16 cellular contexts compared by ENCODE assay signal in the genomic region with DNA sequence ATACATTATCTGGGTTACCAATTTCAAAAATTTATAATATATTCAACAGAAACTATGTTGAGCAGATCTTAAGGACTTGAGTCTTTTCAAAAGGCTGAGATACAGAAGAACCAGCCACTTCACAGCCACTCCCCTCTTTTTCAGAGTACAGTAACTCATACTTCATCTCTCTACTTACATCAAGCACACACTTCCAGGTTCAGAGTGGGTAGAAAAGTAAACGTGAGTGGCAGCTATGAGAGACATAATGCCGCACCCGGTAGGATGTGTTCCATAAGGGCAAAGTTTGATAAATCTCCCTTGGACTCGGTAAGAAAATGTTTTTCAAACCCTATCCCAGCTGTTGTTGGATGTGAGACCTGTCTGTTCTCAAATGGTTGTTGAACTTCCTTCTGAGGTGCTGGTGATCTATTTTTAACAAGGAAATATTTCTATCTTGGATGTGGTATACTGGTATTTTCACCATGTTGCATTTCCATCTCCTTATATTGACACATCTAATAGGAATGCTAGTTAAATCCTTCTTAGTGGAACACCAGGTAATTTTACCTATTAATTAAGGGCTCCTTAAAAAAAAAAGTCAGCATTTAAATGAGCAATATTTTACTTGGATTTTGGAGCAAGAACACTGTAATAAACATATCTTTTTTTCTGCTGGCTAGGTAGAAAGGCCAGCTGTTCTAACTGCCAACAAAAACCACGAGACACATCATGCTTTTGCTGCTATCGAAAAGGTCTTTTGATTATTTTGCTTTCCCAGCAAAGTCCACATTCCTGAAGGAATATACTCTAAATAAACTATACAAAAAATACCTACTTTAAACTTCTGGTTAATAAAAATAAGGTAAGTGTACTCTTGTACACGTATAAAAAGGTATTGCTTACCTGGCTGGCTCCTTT. TPM values are rescaled to one million over a fixed set of nuclear protein-coding genes. Genes with fewer than 3 reads are reported as not detected.
DNase-seq lines count a peak whose midpoint lies in the region; ATAC-seq and TF ChIP-seq lines count a peak whose summit lies in the region.
"Had no signal": no experiment of that assay in that cellular context is flagged by ENCODE, and none has a peak within 500 bp of the region (broad histone marks: within the 10 kb centered on the region; RNA-seq: fewer than 3 reads in every experiment).

No MANE protein-coding gene starts in this region.

- ATAC-seq in IMR-90 (ENCODE audit: low read depth), result no peak; the same call in 1 of the 2 replicates
- no peak for ATAC-seq in HG02588 (IDR thresholded peaks at IDR 0.05; ENCODE audit: unreplicated experiment)
- ATAC-seq in sciatic nerve, result no peak
- no peak for ATAC-seq in left lobe of liver
- ATAC-seq: activated CD8-positive, alpha-beta T cell treated with anti-CD3 and anti-CD28 coated beads for 36 hours; activated naive CD8-positive, alpha-beta T cell treated with anti-CD3 and anti-CD28 coated beads, Interleukin-2, amount 50 U/mL, for 24 hours had no signal

- POLR2A ChIA-PET in IMR-90 (lab: Charles Lee; ENCODE audit: unreplicated experiment), result no interaction called here

- peak overlapping the region; percentile 7; the same call in 1 of the 2 replicates for H3K4ac ChIP-seq in IMR-90 (ENCODE audit: low read depth, low read length)
- H3K4ac ChIP-seq in mesenchymal stem cell (ENCODE audit: low read depth in 1 of 2, low read length in 2 of 2), result no peak overlapping the region

- H3K9me3 ChIP-seq in IMR-90 (ENCODE audit: control insufficient read depth, insufficient read depth, low read length) (no peaks in the 10 kb centered on the region), ascending aorta (no peaks in the 10 kb centered on the region), mesenchymal stem cell (ENCODE audit: control insufficient read depth, low read length) (no peaks in the 10 kb centered on the region), suprapubic skin (no peaks in the 10 kb centered on the region)
- H3K9me3 ChIP-seq: BE2C had no signal

- H3K23ac ChIP-seq in IMR-90 (ENCODE audit: low read depth, low read length) (no peak overlapping the region), mesenchymal stem cell (ENCODE audit: low read length in 2 of 2) (no peak overlapping the region)

- H3K9ac ChIP-seq in IMR-90 (ENCODE audit: low read depth, low read length), result no peak overlapping the region; the same call in 1 of the 2 replicates
- H3K9ac ChIP-seq in mesenchymal stem cell (ENCODE audit: low read length), result no peak overlapping the region

- no peak overlapping the region for H3K56ac ChIP-seq in IMR-90 (ENCODE audit: extremely low read depth, insufficient read depth, low read length)

- H2AFZ ChIP-seq in IMR-90 (replicated peaks; ENCODE audit: low read length, poor library complexity) (no peak overlapping the region), mesenchymal stem cell (ENCODE audit: low read depth, low read length) (no peak overlapping the region)

- H3K4me1 ChIP-seq in IMR-90 (ENCODE audit: control insufficient read depth, insufficient read depth, low read length), result peaks cover 16% of the 10 kb centered on the region
- peaks cover 4 to 26% of the 10 kb centered on the region in 2 donors for H3K4me1 ChIP-seq in ascending aorta
- H3K4me1 ChIP-seq in mesenchymal stem cell (ENCODE audit: control insufficient read depth, insufficient read depth, low read depth, low read length), result peaks cover 3% of the 10 kb centered on the region
- H3K4me1 ChIP-seq in suprapubic skin, result no peaks in the 10 kb centered on the region
- H3K4me1 ChIP-seq: BE2C had no signal

- no peak overlapping the region for H2BK120ac ChIP-seq in IMR-90 (ENCODE audit: low read depth, low read length)
- no peak overlapping the region for H2BK120ac ChIP-seq in mesenchymal stem cell (ENCODE audit: low read depth, low read length)

- peaks cover 33% of the 10 kb centered on the region for H3K36me3 ChIP-seq in IMR-90 (ENCODE audit: control insufficient read depth, insufficient read depth, low read length)
- peaks cover 24 to 60% of the 10 kb centered on the region in 2 donors for H3K36me3 ChIP-seq in ascending aorta
- peaks cover 15 to 90% of the 10 kb centered on the region in 2 experiments for H3K36me3 ChIP-seq in mesenchymal stem cell (ENCODE audit: control insufficient read depth in 1 of 2, insufficient read depth in 2 of 2, low read depth in 1 of 2, low read length in 2 of 2)
- H3K36me3 ChIP-seq in suprapubic skin, result peaks cover 31% of the 10 kb centered on the region

- no peak for TF ChIP-seq POLR2A in IMR-90 (IDR thresholded peaks at IDR 0.05; ENCODE audit: low read depth, low read length)
- TF ChIP-seq POLR2A in suprapubic skin (IDR thresholded peaks at IDR 0.05), result no peak

- no peaks in the 10 kb centered on the region for H3K27me3 ChIP-seq in IMR-90 (ENCODE audit: control insufficient read depth, insufficient read depth, low read length)
- no peaks in the 10 kb centered on the region for H3K27me3 ChIP-seq in ascending aorta
- no peaks in the 10 kb centered on the region for H3K27me3 ChIP-seq in mesenchymal stem cell (ENCODE audit: control insufficient read depth in 1 of 2, insufficient read depth in 1 of 2, low read length in 2 of 2)
- H3K27me3 ChIP-seq in suprapubic skin, result no peaks in the 10 kb centered on the region
- H3K27me3 ChIP-seq: BE2C had no signal

- H2AK5ac ChIP-seq in IMR-90 (ENCODE audit: low read depth, low read length), result no peak overlapping the region
- no peak overlapping the region for H2AK5ac ChIP-seq in mesenchymal stem cell (ENCODE audit: low read length, severe bottlenecking)

- H3K79me1 ChIP-seq in IMR-90 (ENCODE audit: low read depth in 1 of 2, low read length in 2 of 2) (peaks cover 35 to 74% of the 10 kb centered on the region in 2 experiments), mesenchymal stem cell (replicated peaks; ENCODE audit: low read length, poor library complexity, severe bottlenecking) (peaks cover 13% of the 10 kb centered on the region)

- DNase-seq in IMR-90 (peak; percentile 70), ascending aorta (ENCODE audit: low spot score in 2 of 2) (no peak), mesenchymal stem cell (no peak), suprapubic skin (ENCODE audit: low spot score in 2 of 2) (no peak), sciatic nerve (ENCODE audit: low spot score) (no peak), left lobe of liver (ENCODE audit: low spot score) (no peak), NCI-H526 treated with DMSO at 0.1 percent for 48 hours (lab: John Stamatoyannopoulos, UW) (no peak)
- DNase-seq: activated CD8-positive, alpha-beta T cell treated with anti-CD3 and anti-CD28 coated beads for 36 hours; activated naive CD8-positive, alpha-beta T cell treated with anti-CD3 and anti-CD28 coated beads, Interleukin-2, amount 50 U/mL, for 24 hours; BE2C; endodermal cell; foreskin fibroblast; H9; NCI-H1694 treated with DMSO at 0.1 percent for 48 hours; stimulated activated CD4-positive, alpha-beta T cell treated with anti-CD3 and anti-CD28 coated beads, Interleukin-4, amount 100 ng/mL, for 4 hours had no signal

- H3K27ac ChIP-seq in IMR-90 (ENCODE audit: insufficient read depth, low read length), result peak overlapping the region; percentile 76; the same call in 1 of the 2 replicates
- peak overlapping the region; percentile 47 to 59 for H3K27ac ChIP-seq in ascending aorta
- peak overlapping the region; percentile 54 for H3K27ac ChIP-seq in mesenchymal stem cell (ENCODE audit: low read length, poor library complexity, severe bottlenecking)
- peak overlapping the region; percentile 16 for H3K27ac ChIP-seq in suprapubic skin

- H2BK5ac ChIP-seq in IMR-90 (ENCODE audit: low read depth, low read length, poor library complexity, severe bottlenecking) (peak overlapping the region; percentile 21), mesenchymal stem cell (ENCODE audit: low read depth, low read length, poor library complexity, severe bottlenecking) (no peak overlapping the region)

- H4K8ac ChIP-seq in IMR-90 (ENCODE audit: low read depth in 2 of 2, low read length in 2 of 2), result 0 out of 4 replicates have a peak overlapping the region, but pooled peaks of 1 of the 2 experiments have one; percentile 7
- no peak overlapping the region for H4K8ac ChIP-seq in mesenchymal stem cell (ENCODE audit: low read length)

- H3K14ac ChIP-seq in IMR-90 (replicated peaks; ENCODE audit: low read depth, low read length) (peak overlapping the region; percentile 45; the same call in 1 of the 2 replicates), mesenchymal stem cell (ENCODE audit: low read length in 2 of 2) (no peak overlapping the region)

- H4K91ac ChIP-seq in IMR-90 (ENCODE audit: insufficient read depth, low read depth, low read length) (peak overlapping the region; percentile 2; the same call in 1 of the 2 replicates), mesenchymal stem cell (ENCODE audit: low read length) (no peak overlapping the region)

- BruUV-seq in IMR-90 (replicated peaks; lab: Mats Ljungman, UMichigan), result no TSS peak

- dilution Hi-C loops in IMR-90 (cut with HindIII; ENCODE audit: low sequenced_read_pairs, unreplicated experiment), result no loop called here

- H3K9me1 ChIP-seq in IMR-90 (ENCODE audit: insufficient read depth, low read length), result peaks cover 15% of the 10 kb centered on the region

- H3K4me2 ChIP-seq in IMR-90 (ENCODE audit: low read depth, low read length), result peak overlapping the region; percentile 52; the same call in 1 of the 2 replicates
- H3K4me2 ChIP-seq in mesenchymal stem cell (ENCODE audit: low read length, poor library complexity, severe bottlenecking), result no peak overlapping the region

- WGBS in IMR-90 (ENCODE audit: extremely low coverage in 2 of 2, insufficient read length in 1 of 2), 2 experiments, result 100% methylated on average over 2 of the region's 7 CpGs; no CpG with 5 or more reads in 1 of the 2 experiments
- 96% methylated on average over 7 of the region's 7 CpGs for WGBS in mesenchymal stem cell
- WGBS in suprapubic skin, result 91% methylated on average over 7 of the region's 7 CpGs

- in situ Hi-C loops in IMR-90 (cut with MboI; ENCODE audit: low sequenced_read_pairs), result no loop called here

- TF ChIP-seq CTCF in IMR-90 (conservative IDR thresholded peaks at IDR 0.05; ENCODE audit: low read depth, low read length) (no peak), ascending aorta (IDR thresholded peaks at IDR 0.05) (no peak), suprapubic skin (IDR thresholded peaks at IDR 0.05) (no peak)

- H3K4me3 ChIP-seq in IMR-90 (ENCODE audit: insufficient read depth, low read depth, low read length) (no peak overlapping the region), ascending aorta (no peak overlapping the region), mesenchymal stem cell (ENCODE audit: insufficient read depth in 1 of 2, low read depth in 1 of 2, low read length in 2 of 2) (no peak overlapping the region), suprapubic skin (no peak overlapping the region)

- H2AK9ac ChIP-seq in IMR-90 (replicated peaks; ENCODE audit: low read depth, low read length, poor library complexity), result no peak overlapping the region

- H2BK20ac ChIP-seq in IMR-90 (ENCODE audit: low read depth, low read length), result no peak overlapping the region; the same call in 1 of the 2 replicates

- no peak overlapping the region for H2BK12ac ChIP-seq in mesenchymal stem cell (ENCODE audit: low read length in 2 of 2)

- TF ChIP-seq EP300 in suprapubic skin (IDR thresholded peaks at IDR 0.05), result no peak

- intact Hi-C loops in IMR-90 (cut with micrococcal nuclease), result loop anchor here (1.0 to 5.0 kb wide), 2 partner anchors 46 to 146 kb away; no protein-coding TSS in a partner anchor
- intact Hi-C loops in ascending aorta (cut with DNase I), result no loop called here
- intact Hi-C loops in sciatic nerve (cut with DNase I), result no loop called here

- CTCF ChIA-PET in IMR-90 (lab: Yijun Ruan, JAX), result interaction anchor here (0.6 to 1.4 kb wide), 3 partner anchors 44 to 144 kb away, joined by 3 to 7 read pairs (median 6); no protein-coding TSS in a partner anchor

- peaks cover 36% of the 10 kb centered on the region for H4K20me1 ChIP-seq in IMR-90 (ENCODE audit: insufficient read depth, low read length)

- no peak for TF ChIP-seq RAD21 in IMR-90 (IDR thresholded peaks at IDR 0.05; ENCODE audit: low read length)

- no peak overlapping the region for H2BK15ac ChIP-seq in IMR-90 (ENCODE audit: low read depth, low read length)
- H2BK15ac ChIP-seq in mesenchymal stem cell (ENCODE audit: low read depth, poor library complexity, severe bottlenecking), result no peak overlapping the region

- peak overlapping the region; percentile 74; the same call in 1 of the 2 replicates for H4K5ac ChIP-seq in IMR-90 (ENCODE audit: low read depth, low read length)

- H3K18ac ChIP-seq in IMR-90 (ENCODE audit: low read depth, low read length) (peak overlapping the region; percentile 91; the same call in 1 of the 2 replicates), mesenchymal stem cell (ENCODE audit: low read depth in 1 of 2, low read length in 2 of 2) (no peak overlapping the region)

RNA-seq across cellular contexts. Expression of gene CNN3, which starts 28.2 kb away (rescaled TPM):
- total RNA-seq in IMR-90 (2012; rRNA removed), result 552 and 592 TPM in 2 replicates
- 214 and 249 TPM in 2 replicates for polyA plus RNA-seq in IMR-90 (2012; rRNA removed)
- 118 and 124 TPM in 2 replicates for polyA plus RNA-seq in IMR-90 (2012; cell fraction: cytosol; rRNA removed)
- 47.8 and 219 TPM in 2 replicates for polyA plus RNA-seq in IMR-90 (2012; cell fraction: nucleus; rRNA removed; ENCODE audit: low replicate concordance)
- 362 TPM for total RNA-seq in ascending aorta
- polyA plus RNA-seq in mesenchymal stem cell (2013, experiment 1 of 2), result 226 TPM
- 232 TPM for polyA plus RNA-seq in mesenchymal stem cell (2013, experiment 2 of 2)
- 10 to 100 TPM; 52.3 to 73.7 (median 58.6) TPM for total RNA-seq in suprapubic skin
- total RNA-seq in sciatic nerve, result 419 TPM
- 80.2 TPM for total RNA-seq in left lobe of liver

Comparison
In these comparisons a context has a peak if more than half of its experiments do, and no peak if none do; other contexts are left out.
1. H3K27ac ChIP-seq: peak in every context shown above with its lines; median percentile 76 in IMR-90; 54 in mesenchymal stem cell; 53 in ascending aorta; 16 in suprapubic skin.